ENCODE assay signal across 26 cellular contexts in genomic region chr4:56818797-56819196, GRCh38. TPM values are rescaled to one million over a fixed set of nuclear protein-coding genes. Genes with fewer than 3 reads are reported as not detected.
DNase-seq lines count a peak whose midpoint lies in the region; ATAC-seq, FAIRE-seq and TF ChIP-seq lines count a peak whose summit lies in the region.
"Had no signal": no experiment of that assay in that cellular context is flagged by ENCODE, and none has a peak within 500 bp of the region (broad histone marks: within the 10 kb centered on the region; RNA-seq: fewer than 3 reads in every experiment).

No MANE protein-coding gene starts in this region.

- POLR2A ChIA-PET in activated CD4-positive, alpha-beta T cell treated with anti-CD3 and anti-CD28 coated beads, Interleukin-2, amount 10 ng/mL, durations not matched to agents 7 days and 5 days (lab: Charles Lee): no interaction called here
- POLR2A ChIA-PET in WTC11 (lab: Charles Lee) (no interaction called here), H1 (lab: Charles Lee; ENCODE audit: partially characterized antibody) (no interaction called here)

- no peak overlapping the region for H3K23ac ChIP-seq in H1 (ENCODE audit: insufficient read length)

- H2AFZ ChIP-seq in KMS-11 (ENCODE audit: low read depth) (no peak overlapping the region), H1 (ENCODE audit: low read length) (no peak overlapping the region)

- no peak overlapping the region for H3K27ac ChIP-seq in KMS-11
- H3K27ac ChIP-seq in H1 (ENCODE audit: low read depth, low read length): no peak overlapping the region
- no peak overlapping the region for H3K27ac ChIP-seq in vagina
- H3K27ac ChIP-seq: SJSA1 had no signal

- DNase-seq in activated CD4-positive, alpha-beta T cell treated with anti-CD3 and anti-CD28 coated beads, Interleukin-2, amount 10 ng/mL, durations not matched to agents 7 days and 5 days: no peak
- no peak for DNase-seq in activated CD4-positive, alpha-beta T cell treated with anti-CD3 and anti-CD28 coated beads for 1 hour
- DNase-seq in WTC11 (ENCODE audit: low spot score) (no peak), H1 (ENCODE audit: low read depth in 1 of 2, low spot score in 2 of 2) (no peak), AG08395 (ENCODE audit: low spot score) (no peak), vagina (ENCODE audit: extremely low spot score in 2 of 2) (no peak), CD14-positive monocyte (ENCODE audit: low spot score) (no peak)
- DNase-seq: BE2C; CD4-positive, CD25-positive, alpha-beta regulatory T cell; DMS153; GOT3; KG1; NCI-H1105; NCI-H146; NCI-H2029; NCI-H2171; NCI-H345; NCI-H524; NCI-H774 had no signal

- H2AK5ac ChIP-seq in H1 (ENCODE audit: low read depth, low read length): no peak overlapping the region

- H2BK5ac ChIP-seq in H1 (ENCODE audit: low read depth, low read length): no peak overlapping the region

- no peaks in the 10 kb centered on the region for H3K79me1 ChIP-seq in H1 (ENCODE audit: low read depth, low read length)

- H3K9ac ChIP-seq in KMS-11 (no peak overlapping the region), H1 (replicated peaks in 1 of 4; ENCODE audit: extremely low read depth in 1 of 4, low read depth in 3 of 4, low read length in 3 of 4) (no peak overlapping the region)

- peaks cover 18% of the 10 kb centered on the region for H3K27me3 Mint-ChIP-seq in activated CD4-positive, alpha-beta T cell treated with anti-CD3 and anti-CD28 coated beads, Interleukin-2, amount 10 ng/mL, durations not matched to agents 7 days and 5 days
- H3K27me3 Mint-ChIP-seq in WTC11 (ENCODE audit: low read depth) (peaks cover 50% of the 10 kb centered on the region), CD14-positive monocyte (ENCODE audit: low read depth in 3 of 3) (peaks cover 20 to 38% (median 26%) of the 10 kb centered on the region in 3 donors)

- H3K36me3 ChIP-seq in KMS-11 (ENCODE audit: insufficient read depth) (no peaks in the 10 kb centered on the region), H1 (ENCODE audit: control insufficient read depth in 2 of 4, insufficient read depth in 4 of 4, low read length in 3 of 4) (no peaks in the 10 kb centered on the region), vagina (no peaks in the 10 kb centered on the region)
- H3K36me3 ChIP-seq: BE2C, SJSA1 had no signal

- H3K9me3 Mint-ChIP-seq in activated CD4-positive, alpha-beta T cell treated with anti-CD3 and anti-CD28 coated beads, Interleukin-2, amount 10 ng/mL, durations not matched to agents 7 days and 5 days: peaks cover 8% of the 10 kb centered on the region
- H3K9me3 Mint-ChIP-seq in WTC11 (no peaks in the 10 kb centered on the region), CD14-positive monocyte (peaks cover 0 to 3% (median 0%) of the 10 kb centered on the region in 7 donors)
- H3K9me3 Mint-ChIP-seq: CD4-positive, CD25-positive, alpha-beta regulatory T cell had no signal

- no peak overlapping the region for H2BK12ac ChIP-seq in H1 (ENCODE audit: low read depth, low read length)

- H3K27me3 ChIP-seq in KMS-11 (ENCODE audit: insufficient read depth, low read depth): peaks cover 14% of the 10 kb centered on the region
- peaks cover 8 to 16% (median 12%) of the 10 kb centered on the region in 4 experiments for H3K27me3 ChIP-seq in H1 (replicated peaks in 1 of 4; ENCODE audit: control insufficient read depth in 3 of 4, extremely low read depth in 1 of 4, insufficient read depth in 3 of 4, low read length in 3 of 4)
- no peaks in the 10 kb centered on the region for H3K27me3 ChIP-seq in vagina

- H3K18ac ChIP-seq in H1 (ENCODE audit: extremely low read depth, low read length): no peak overlapping the region

- peaks cover 5% of the 10 kb centered on the region for H3K23me2 ChIP-seq in H1 (ENCODE audit: low read depth, low read length)

- no peak for TF ChIP-seq EP300 in H1 (IDR thresholded peaks at IDR 0.05; ENCODE audit: borderline replicate concordance in 1 of 2, low read depth in 2 of 2, low read length in 2 of 2)

- no peak overlapping the region for H3K56ac ChIP-seq in H1 (replicated peaks; ENCODE audit: insufficient read length, low read depth, low read length)

- no peak overlapping the region for H2BK120ac ChIP-seq in H1 (replicated peaks; ENCODE audit: low read depth, low read length)

- H4K8ac ChIP-seq in H1 (ENCODE audit: extremely low read depth, insufficient read depth, low read length): no peak overlapping the region

- no peak for FAIRE-seq in H1 (lab: Jason Lieb, UNC)
- FAIRE-seq: HTR-8/SVneo had no signal

- CTCF ChIA-PET in activated CD4-positive, alpha-beta T cell treated with anti-CD3 and anti-CD28 coated beads, Interleukin-2, amount 10 ng/mL, durations not matched to agents 7 days and 5 days (lab: Charles Lee): interaction anchor here (1.0 kb wide), 1 partner anchor 8 kb away, joined by 3 read pairs; no protein-coding TSS in a partner anchor
- CTCF ChIA-PET in WTC11 (lab: Charles Lee): interaction anchor here (4.3 kb wide), 1 partner anchor 19 kb away, joined by 15 read pairs; no protein-coding TSS in a partner anchor
- CTCF ChIA-PET in H1 (lab: Charles Lee; ENCODE audit: partially characterized antibody): interaction anchor here (0.7 to 1.3 kb wide), 2 partner anchors 17 to 149 kb away, joined by 3 to 5 read pairs; no protein-coding TSS in a partner anchor

- no peak overlapping the region for H3K4me3 ChIP-seq in KMS-11 (IDR thresholded peaks at IDR 0.05; ENCODE audit: insufficient read depth, low read depth, low read length)
- no peak overlapping the region for H3K4me3 ChIP-seq in H1 (ENCODE audit: extremely low read depth in 1 of 4, insufficient read depth in 2 of 4, low read depth in 3 of 4, low read length in 4 of 4)
- no peak overlapping the region for H3K4me3 ChIP-seq in vagina
- H3K4me3 ChIP-seq: SJSA1 had no signal

- H3K36me3 Mint-ChIP-seq in activated CD4-positive, alpha-beta T cell treated with anti-CD3 and anti-CD28 coated beads, Interleukin-2, amount 10 ng/mL, durations not matched to agents 7 days and 5 days (ENCODE audit: low read depth): peaks cover 14% of the 10 kb centered on the region
- no peaks in the 10 kb centered on the region for H3K36me3 Mint-ChIP-seq in WTC11
- H3K36me3 Mint-ChIP-seq in CD14-positive monocyte: peaks cover 0 to 6% of the 10 kb centered on the region in 2 donors

- TF ChIP-seq POLR2A in H1 (IDR thresholded peaks at IDR 0.05; ENCODE audit: control extremely low read depth in 1 of 2, low read depth in 2 of 2, low read length in 2 of 2): no peak
- TF ChIP-seq POLR2A in vagina (IDR thresholded peaks at IDR 0.05): no peak

- H3K4me3 Mint-ChIP-seq in activated CD4-positive, alpha-beta T cell treated with anti-CD3 and anti-CD28 coated beads, Interleukin-2, amount 10 ng/mL, durations not matched to agents 7 days and 5 days: no peak overlapping the region
- no peak overlapping the region for H3K4me3 Mint-ChIP-seq in WTC11
- no peak overlapping the region for H3K4me3 Mint-ChIP-seq in CD14-positive monocyte
- H3K4me3 Mint-ChIP-seq: CD4-positive, CD25-positive, alpha-beta regulatory T cell had no signal

- WGBS in H1 (ENCODE audit: extremely low coverage in 1 of 2, insufficient coverage in 1 of 2, insufficient read length in 1 of 2, insufficient replicate concordance in 2 of 2, low coverage in 1 of 2, low lambda C conversion rate in 2 of 2, missing lambda C conversion rate in 1 of 2), 2 experiments: 54% methylated on average over 1 of the region's 1 CpG; no CpG with 5 or more reads in 1 of the 2 experiments

- H3K4me1 ChIP-seq in KMS-11 (ENCODE audit: low read depth, poor library complexity, severe bottlenecking) (peaks cover 43% of the 10 kb centered on the region), H1 (replicated peaks in 1 of 4; ENCODE audit: control insufficient read depth in 3 of 4, insufficient read depth in 4 of 4, low read length in 3 of 4) (no peaks in the 10 kb centered on the region), vagina (peaks cover 9% of the 10 kb centered on the region)
- H3K4me1 ChIP-seq: BE2C had no signal

- no peak for ATAC-seq in WTC11
- ATAC-seq: HCT116, Right ventricle myocardium inferior had no signal

- H4K20me1 ChIP-seq in KMS-11 (ENCODE audit: insufficient read depth) (no peaks in the 10 kb centered on the region), H1 (replicated peaks in 1 of 2; ENCODE audit: control insufficient read depth in 1 of 2, insufficient read depth in 2 of 2, low read length in 2 of 2) (no peaks in the 10 kb centered on the region)

- no peaks in the 10 kb centered on the region for H3K9me3 ChIP-seq in H1 (ENCODE audit: insufficient read depth in 2 of 2, low read depth in 1 of 2, low read length in 1 of 2)
- H3K9me3 ChIP-seq in vagina: no peaks in the 10 kb centered on the region
- H3K9me3 ChIP-seq: BE2C, SJSA1 had no signal

- no peaks in the 10 kb centered on the region for H3K79me2 ChIP-seq in KMS-11 (ENCODE audit: insufficient read depth, low read depth)
- H3K79me2 ChIP-seq in H1 (ENCODE audit: control insufficient read depth in 1 of 2, insufficient read depth in 2 of 2, low read length in 2 of 2): no peaks in the 10 kb centered on the region

- peak overlapping the region; percentile 86 for H3K27ac Mint-ChIP-seq in activated CD4-positive, alpha-beta T cell treated with anti-CD3 and anti-CD28 coated beads, Interleukin-2, amount 10 ng/mL, durations not matched to agents 7 days and 5 days
- H3K27ac Mint-ChIP-seq in WTC11 (no peak overlapping the region), CD14-positive monocyte (no peak overlapping the region)

- TF ChIP-seq RAD21 in H1 (IDR thresholded peaks at IDR 0.05 in 1 of 2, conservative IDR thresholded peaks at IDR 0.05 in 1 of 2; ENCODE audit: low read depth in 2 of 2, low read length in 2 of 2): no peak

- TF ChIP-seq CTCF in KMS-11 (conservative IDR thresholded peaks at IDR 0.05; ENCODE audit: low read depth, low read length) (no peak), WTC11 (IDR thresholded peaks at IDR 0.05) (no peak), H1 (IDR thresholded peaks at IDR 0.05; ENCODE audit: control extremely low read depth in 1 of 3, insufficient read depth in 1 of 3, low read depth in 1 of 3, low read length in 3 of 3) (no peak), vagina (IDR thresholded peaks at IDR 0.05) (no peak), CD14-positive monocyte (IDR thresholded peaks at IDR 0.05) (no peak)

- no peak overlapping the region for H2BK20ac ChIP-seq in H1 (ENCODE audit: low read length)

- no peak overlapping the region for H4K5ac ChIP-seq in H1 (ENCODE audit: insufficient read length, low read depth, low read length)

- no peak overlapping the region for H4K91ac ChIP-seq in H1 (replicated peaks; ENCODE audit: insufficient read length, low read length)

- H3K14ac ChIP-seq in H1 (ENCODE audit: insufficient read length): no peak overlapping the region

- no peak overlapping the region for H2BK15ac ChIP-seq in H1 (ENCODE audit: low read length)

- peaks cover 40% of the 10 kb centered on the region for H3K4me1 Mint-ChIP-seq in activated CD4-positive, alpha-beta T cell treated with anti-CD3 and anti-CD28 coated beads, Interleukin-2, amount 10 ng/mL, durations not matched to agents 7 days and 5 days
- peaks cover 6% of the 10 kb centered on the region; the same call in 1 of the 2 replicates for H3K4me1 Mint-ChIP-seq in WTC11
- H3K4me1 Mint-ChIP-seq in CD14-positive monocyte: peaks cover 25% of the 10 kb centered on the region

- intact Hi-C loops in vagina (cut with DNase I) (no loop called here), CD14-positive monocyte (cut with micrococcal nuclease) (no loop called here)

- H3K4ac ChIP-seq in H1 (replicated peaks; ENCODE audit: insufficient read length, low read depth, low read length): no peak overlapping the region

- H3K4me2 ChIP-seq in KMS-11 (peak overlapping the region; percentile 57), H1 (ENCODE audit: insufficient read depth in 1 of 2, low read depth in 2 of 2, low read length in 2 of 2) (no peak overlapping the region)

RNA-seq across cellular contexts. Expression of gene SPINK2, which starts 2.7 kb away (rescaled TPM):
- 1 to 10 TPM; 5.0 to 7.9 TPM for total RNA-seq in activated CD4-positive, alpha-beta T cell treated with anti-CD3 and anti-CD28 coated beads, Interleukin-2, amount 10 ng/mL, durations not matched to agents 7 days and 5 days
- total RNA-seq in WTC11 (2021) (0.92 to 1.6 TPM (median 1.3 TPM) in 3 replicates), vagina (4.4 TPM)
- 1.4 and 1.6 TPM in 2 replicates for total RNA-seq in H1 (2021; fragmentation: NEBNext Ultra II Directional; extraction: Animal tissue kit (Norgen Biotek cat#: 25700))
- polyA plus RNA-seq in H1 (2011; rRNA removed) (0.89 and 1.9 TPM in 2 replicates), CD14-positive monocyte (not detected)
- polyA plus RNA-seq in H1 (2011; cell fraction: cytosol; rRNA removed): 2.2 TPM
- polyA plus RNA-seq in H1 (2011; cell fraction: nucleus; rRNA removed): 1.7 TPM
- 0.44 to 1.1 TPM (median 0.52 TPM) in 4 replicates for polyA plus RNA-seq in H1 (2012, experiment 1 of 2)
- polyA plus RNA-seq in H1 (2012, experiment 2 of 2): 2.2 TPM
- 2.4 TPM for polyA plus RNA-seq in H1 (2013, experiment 1 of 2)
- 2.1 TPM for polyA plus RNA-seq in H1 (2013, experiment 2 of 2)
- polyA minus RNA-seq in H1 (2011; rRNA and poly(A)+ RNA removed): 0.66 TPM in 1 of 2 replicates, not detected in the other
- not detected for polyA minus RNA-seq in H1 (2011; cell fraction: cytosol; rRNA and poly(A)+ RNA removed)
- not detected for polyA minus RNA-seq in H1 (2011; cell fraction: nucleus; rRNA and poly(A)+ RNA removed)
- total RNA-seq: A172, G401, Right ventricle myocardium inferior, SJSA1 had no signal
